Comparison of ENCODE assay signal across 27 cellular contexts in the genomic region with DNA sequence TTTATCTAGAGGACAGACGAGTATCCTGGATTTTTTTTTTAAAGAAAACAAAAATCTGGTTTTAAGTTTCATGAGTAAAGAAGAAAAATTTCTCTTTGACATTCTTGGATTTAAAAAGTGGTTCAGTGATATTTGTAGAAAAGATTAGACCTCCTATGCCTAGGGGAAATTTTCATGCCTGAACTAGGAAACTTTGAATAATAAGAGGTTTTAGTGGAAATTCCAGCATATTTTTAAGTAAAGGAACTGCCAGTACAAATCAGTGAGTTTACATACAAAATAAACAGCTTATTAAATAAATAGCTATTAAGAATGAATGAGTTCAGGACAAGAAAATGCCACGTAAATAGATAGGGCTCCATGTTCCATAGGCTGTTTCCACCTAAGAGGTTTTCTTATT.
"Had no signal": no experiment of that assay in that cellular context is flagged by ENCODE, and none has a peak within 500 bp of the region (broad histone marks: within the 10 kb centered on the region; RNA-seq: fewer than 3 reads in every experiment).

No MANE protein-coding gene starts in this region.

- DNase-seq: effector CD8-positive, alpha-beta T cell; endodermal cell; esophagus squamous epithelium; foreskin fibroblast; gastrocnemius medialis; heart right ventricle; hippocampal formation; left cardiac atrium; left lung; mesenchymal stem cell; mucosa of descending colon; naive B cell; right lobe of liver; small intestine; stimulated activated CD4-positive, alpha-beta T cell treated with anti-CD3 and anti-CD28 coated beads, Interleukin-12 subunit alpha, Interleukin-12 subunit beta, amount 100 ng/mL, for 4 hours; stimulated activated CD4-positive, alpha-beta T cell treated with anti-CD3 and anti-CD28 coated beads, Interleukin-1b, Interleukin-23, amount 100 ng/mL, for 48 hours; stimulated activated CD4-positive, alpha-beta T cell treated with anti-CD3 and anti-CD28 coated beads, Interleukin-4, amount 100 ng/mL, for 1 hour; stimulated activated CD8-positive, alpha-beta memory T cell treated with anti-CD3 and anti-CD28 coated beads, Interleukin-4, amount 100 ng/mL, for 48 hours; stimulated activated naive CD4-positive, alpha-beta T cell; stimulated activated naive CD8-positive, alpha-beta T cell treated with anti-CD3 and anti-CD28 coated beads, Interleukin-15, amount 100 ng/mL, for 72 hours; transverse colon; upper lobe of right lung; uterus had no signal

- ATAC-seq: gastrocnemius medialis; heart right ventricle; left cardiac atrium; left lung; mucosa of descending colon; natural killer cell treated with Interleukin-12 subunit alpha and Interleukin-12 subunit beta and Interleukin-15 and Interleukin-18, amount 100 ng/mL, for 72 hours; right lobe of liver; stimulated activated naive CD8-positive, alpha-beta T cell treated with anti-CD3 and anti-CD28 coated beads, Interleukin-15, amount 100 ng/mL, for 72 hours; upper lobe of right lung had no signal

- H3K36me3 ChIP-seq: esophagus squamous epithelium, gastrocnemius medialis, heart right ventricle, left lung, neutrophil, right lobe of liver, suprapubic skin, transverse colon, upper lobe of right lung, uterus had no signal

- H3K9me3 ChIP-seq: gastrocnemius medialis, neutrophil, right lobe of liver, suprapubic skin, transverse colon, upper lobe of right lung, uterus had no signal

- H3K9ac ChIP-seq: parathyroid adenoma had no signal

- H3K27ac ChIP-seq: esophagus squamous epithelium, gastrocnemius medialis, heart right ventricle, left lung, neutrophil, parathyroid adenoma, right lobe of liver, suprapubic skin, transverse colon, upper lobe of right lung, uterus had no signal

- H3K4me3 ChIP-seq: esophagus squamous epithelium, gastrocnemius medialis, heart right ventricle, left lung, mucosa of descending colon, right lobe of liver, suprapubic skin, transverse colon, upper lobe of right lung, uterus had no signal
